ENCODE assay signal across 17 cellular contexts in the genomic region with DNA sequence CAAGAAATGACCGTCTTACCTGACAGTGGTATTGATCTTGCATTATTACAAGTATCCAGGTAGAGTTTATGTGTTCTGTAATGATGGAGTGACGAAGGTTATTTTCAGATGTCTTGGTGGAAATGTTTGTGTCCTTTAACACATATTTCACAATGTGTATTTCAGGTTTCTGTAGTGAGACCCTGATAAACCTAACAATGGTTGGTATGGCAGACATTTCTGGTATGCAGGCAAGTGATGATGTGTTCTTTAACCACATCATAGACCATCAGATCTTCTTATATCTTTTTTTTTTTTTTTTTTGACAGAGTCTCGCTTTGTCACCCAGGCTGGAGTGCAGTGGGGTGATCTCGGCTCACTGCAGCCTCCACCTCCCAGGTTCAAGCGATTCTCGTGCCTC. TPM values are rescaled to one million over a fixed set of nuclear protein-coding genes. Genes with fewer than 3 reads are reported as not detected.
DNase-seq lines count a peak whose midpoint lies in the region; ATAC-seq and TF ChIP-seq lines count a peak whose summit lies in the region.
"Had no signal": no experiment of that assay in that cellular context is flagged by ENCODE, and none has a peak within 500 bp of the region (broad histone marks: within the 10 kb centered on the region; RNA-seq: fewer than 3 reads in every experiment).

No MANE protein-coding gene starts in this region.

- no peak overlapping the region for H3K4me3 ChIP-seq in choroid plexus epithelial cell (ENCODE audit: low read depth, low read length)

- intact Hi-C loops in left ventricle myocardium superior (cut with micrococcal nuclease): no loop called here

- DNase-seq in EL: peak; percentile 37
- peak; percentile 52 for DNase-seq in M059J (ENCODE audit: low read depth)
- DNase-seq in choroid plexus epithelial cell (ENCODE audit: low read depth): peak; percentile 14
- DNase-seq in non-pigmented ciliary epithelial cell (ENCODE audit: low read depth): peak; percentile 14
- no peak for DNase-seq in globus pallidus (ENCODE audit: low spot score)
- DNase-seq in D341Med (ENCODE audit: low spot score): no peak
- DNase-seq in SIG-M5 (lab: John Stamatoyannopoulos, UW): no peak
- no peak for DNase-seq in left ventricle myocardium superior
- DNase-seq: CD4-positive, alpha-beta memory T cell; KG1; NCI-H1092; NCI-H69; PC-3; SK-N-SH had no signal

- ATAC-seq in left ventricle myocardium superior: no peak
- ATAC-seq: PC-3 had no signal

- no peak for TF ChIP-seq CTCF in choroid plexus epithelial cell (conservative IDR thresholded peaks at IDR 0.05; ENCODE audit: low read depth, low read length)

RNA-seq across cellular contexts. Expression of gene ATXN3L, which starts 14.6 kb away (rescaled TPM):
- total RNA-seq in M059J (2014; rRNA removed; shearing (Covaris generic)): not detected in 2 replicates
- total RNA-seq in left ventricle myocardium superior: not detected
- total RNA-seq: A673; CD4-positive, alpha-beta memory T cell; Daoy; MCF 10A; PC-3 had no signal

Comparison
In these comparisons a context has a peak if more than half of its experiments do, and no peak if none do; other contexts are left out.
1. DNase-seq: peak in EL (single experiment), M059J (single experiment), choroid plexus epithelial cell (single experiment) and non-pigmented ciliary epithelial cell (single experiment); none in globus pallidus (single experiment), D341Med (single experiment), SIG-M5 (single experiment) and left ventricle myocardium superior (single experiment).